25 cellular contexts compared by ENCODE assay signal in the genomic region with DNA sequence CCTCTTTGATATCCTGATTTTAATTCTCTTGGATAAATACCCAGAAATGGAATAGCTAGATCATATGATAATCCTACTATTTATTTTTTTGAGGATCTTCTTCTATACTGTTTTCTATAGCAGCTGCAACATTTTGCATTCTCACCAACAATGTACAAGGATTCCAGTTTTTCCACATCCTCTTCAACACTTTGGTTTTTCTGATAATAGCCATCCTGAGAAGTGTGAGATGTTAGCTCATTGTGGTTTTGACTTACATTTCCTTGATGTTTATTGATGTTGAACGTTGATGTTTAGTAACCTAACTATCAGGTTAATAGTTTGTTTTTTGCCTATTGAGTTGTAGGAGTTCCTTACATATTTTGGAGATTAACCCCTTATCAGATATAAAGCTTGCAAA.
DNase-seq lines count a peak whose midpoint lies in the region; ATAC-seq lines count a peak whose summit lies in the region.
"Had no signal": no experiment of that assay in that cellular context is flagged by ENCODE, and none has a peak within 500 bp of the region (broad histone marks: within the 10 kb centered on the region; RNA-seq: fewer than 3 reads in every experiment).

No MANE protein-coding gene starts in this region.

- H3K27ac Mint-ChIP-seq in activated CD4-positive, alpha-beta memory T cell treated with anti-CD3 and anti-CD28 coated beads, Interleukin-2, amount 10 ng/mL, durations not matched to agents 7 days and 5 days: peak overlapping the region; percentile 27
- no peak overlapping the region for H3K27ac Mint-ChIP-seq in activated CD4-positive, alpha-beta memory T cell treated with anti-CD3 and anti-CD28 coated beads for 36 hours
- H3K27ac Mint-ChIP-seq in activated naive CD8-positive, alpha-beta T cell treated with anti-CD3 and anti-CD28 coated beads, Interleukin-2, amount 10 ng/mL, durations not matched to agents 7 days and 5 days: no peak overlapping the region
- no peak overlapping the region for H3K27ac Mint-ChIP-seq in activated naive CD8-positive, alpha-beta T cell treated with anti-CD3 and anti-CD28 coated beads, Interleukin-2, amount 50 U/mL, for 24 hours
- no peak overlapping the region for H3K27ac Mint-ChIP-seq in central memory CD8-positive, alpha-beta T cell (ENCODE audit: low read depth)
- H3K27ac Mint-ChIP-seq in stimulated activated effector memory CD8-positive, alpha-beta T cell treated with anti-CD3 and anti-CD28 coated beads, Interleukin-12 subunit alpha, Interleukin-12 subunit beta, amount 100 ng/mL, for 72 hours: no peak overlapping the region

- H3K27me3 Mint-ChIP-seq in activated CD4-positive, alpha-beta memory T cell treated with anti-CD3 and anti-CD28 coated beads, Interleukin-2, amount 10 ng/mL, durations not matched to agents 7 days and 5 days: peaks cover 6% of the 10 kb centered on the region
- H3K27me3 Mint-ChIP-seq in activated CD4-positive, alpha-beta memory T cell treated with anti-CD3 and anti-CD28 coated beads for 36 hours: peaks cover 2% of the 10 kb centered on the region
- H3K27me3 Mint-ChIP-seq in activated naive CD8-positive, alpha-beta T cell treated with anti-CD3 and anti-CD28 coated beads, Interleukin-2, amount 10 ng/mL, durations not matched to agents 7 days and 5 days: peaks cover 16% of the 10 kb centered on the region
- peaks cover 5% of the 10 kb centered on the region for H3K27me3 Mint-ChIP-seq in activated naive CD8-positive, alpha-beta T cell treated with anti-CD3 and anti-CD28 coated beads, Interleukin-2, amount 50 U/mL, for 24 hours
- no peaks in the 10 kb centered on the region for H3K27me3 Mint-ChIP-seq in central memory CD8-positive, alpha-beta T cell

- peaks cover 28% of the 10 kb centered on the region for H3K4me1 Mint-ChIP-seq in activated CD4-positive, alpha-beta memory T cell treated with anti-CD3 and anti-CD28 coated beads, Interleukin-2, amount 10 ng/mL, durations not matched to agents 7 days and 5 days
- peaks cover 2% of the 10 kb centered on the region for H3K4me1 Mint-ChIP-seq in activated CD4-positive, alpha-beta memory T cell treated with anti-CD3 and anti-CD28 coated beads for 36 hours (ENCODE audit: low read depth)
- peaks cover 30% of the 10 kb centered on the region for H3K4me1 Mint-ChIP-seq in activated naive CD8-positive, alpha-beta T cell treated with anti-CD3 and anti-CD28 coated beads, Interleukin-2, amount 10 ng/mL, durations not matched to agents 7 days and 5 days
- H3K4me1 Mint-ChIP-seq in activated naive CD8-positive, alpha-beta T cell treated with anti-CD3 and anti-CD28 coated beads, Interleukin-2, amount 50 U/mL, for 24 hours: peaks cover 8% of the 10 kb centered on the region
- peaks cover 20% of the 10 kb centered on the region for H3K4me1 Mint-ChIP-seq in central memory CD8-positive, alpha-beta T cell
- peaks cover 27% of the 10 kb centered on the region for H3K4me1 Mint-ChIP-seq in stimulated activated effector memory CD8-positive, alpha-beta T cell treated with anti-CD3 and anti-CD28 coated beads, Interleukin-12 subunit alpha, Interleukin-12 subunit beta, amount 100 ng/mL, for 72 hours

- H3K9me3 Mint-ChIP-seq in activated CD4-positive, alpha-beta memory T cell treated with anti-CD3 and anti-CD28 coated beads, Interleukin-2, amount 10 ng/mL, durations not matched to agents 7 days and 5 days: peaks cover 13% of the 10 kb centered on the region
- peaks cover 6% of the 10 kb centered on the region for H3K9me3 Mint-ChIP-seq in activated CD4-positive, alpha-beta memory T cell treated with anti-CD3 and anti-CD28 coated beads for 36 hours
- peaks cover 23% of the 10 kb centered on the region for H3K9me3 Mint-ChIP-seq in activated naive CD8-positive, alpha-beta T cell treated with anti-CD3 and anti-CD28 coated beads, Interleukin-2, amount 10 ng/mL, durations not matched to agents 7 days and 5 days
- peaks cover 17% of the 10 kb centered on the region for H3K9me3 Mint-ChIP-seq in activated naive CD8-positive, alpha-beta T cell treated with anti-CD3 and anti-CD28 coated beads, Interleukin-2, amount 50 U/mL, for 24 hours
- H3K9me3 Mint-ChIP-seq in central memory CD8-positive, alpha-beta T cell: no peaks in the 10 kb centered on the region
- H3K9me3 Mint-ChIP-seq in stimulated activated effector memory CD8-positive, alpha-beta T cell treated with anti-CD3 and anti-CD28 coated beads, Interleukin-12 subunit alpha, Interleukin-12 subunit beta, amount 100 ng/mL, for 72 hours: peaks cover 7% of the 10 kb centered on the region

- POLR2A ChIA-PET in activated CD4-positive, alpha-beta memory T cell treated with anti-CD3 and anti-CD28 coated beads, Interleukin-2, amount 10 ng/mL, durations not matched to agents 7 days and 5 days (lab: Charles Lee): no interaction called here
- POLR2A ChIA-PET in activated CD4-positive, alpha-beta memory T cell treated with anti-CD3 and anti-CD28 coated beads for 36 hours (lab: Charles Lee): no interaction called here
- POLR2A ChIA-PET in activated naive CD8-positive, alpha-beta T cell treated with anti-CD3 and anti-CD28 coated beads, Interleukin-2, amount 10 ng/mL, durations not matched to agents 7 days and 5 days (lab: Charles Lee): no interaction called here

- no peak for DNase-seq in activated CD4-positive, alpha-beta memory T cell treated with anti-CD3 and anti-CD28 coated beads, Interleukin-2, amount 10 ng/mL, durations not matched to agents 7 days and 5 days
- no peak for DNase-seq in activated CD4-positive, alpha-beta memory T cell treated with anti-CD3 and anti-CD28 coated beads for 36 hours
- no peak for DNase-seq in activated naive CD8-positive, alpha-beta T cell treated with anti-CD3 and anti-CD28 coated beads, Interleukin-2, amount 10 ng/mL, durations not matched to agents 7 days and 5 days
- DNase-seq in activated naive CD8-positive, alpha-beta T cell treated with anti-CD3 and anti-CD28 coated beads, Interleukin-2, amount 50 U/mL, for 24 hours: no peak
- DNase-seq in central memory CD8-positive, alpha-beta T cell (ENCODE audit: low spot score in 2 of 2): no peak
- no peak for DNase-seq in stimulated activated effector memory CD8-positive, alpha-beta T cell treated with anti-CD3 and anti-CD28 coated beads, Interleukin-12 subunit alpha, Interleukin-12 subunit beta, amount 100 ng/mL, for 72 hours (ENCODE audit: low spot score in 2 of 2)
- no peak for DNase-seq in globus pallidus (ENCODE audit: low spot score)
- DNase-seq: C1 segment of cervical spinal cord; CD4-positive, alpha-beta memory T cell; COR-L47; DMS79; GF-D8; GOT3; HCEC 1CT; IMR-90; KG1; MG63; NCI-H1105 treated with DMSO at 0.1 percent for 48 hours; NCI-H146; NCI-H1930; NCI-H2107; NCI-H524; NCI-H748 treated with DMSO at 0.1 percent for 48 hours; SJCRH30 had no signal

- H3K36me3 Mint-ChIP-seq in activated CD4-positive, alpha-beta memory T cell treated with anti-CD3 and anti-CD28 coated beads, Interleukin-2, amount 10 ng/mL, durations not matched to agents 7 days and 5 days (ENCODE audit: low read depth): peaks cover 3% of the 10 kb centered on the region
- no peaks in the 10 kb centered on the region for H3K36me3 Mint-ChIP-seq in activated CD4-positive, alpha-beta memory T cell treated with anti-CD3 and anti-CD28 coated beads for 36 hours
- peaks cover 34% of the 10 kb centered on the region for H3K36me3 Mint-ChIP-seq in activated naive CD8-positive, alpha-beta T cell treated with anti-CD3 and anti-CD28 coated beads, Interleukin-2, amount 10 ng/mL, durations not matched to agents 7 days and 5 days
- H3K36me3 Mint-ChIP-seq in activated naive CD8-positive, alpha-beta T cell treated with anti-CD3 and anti-CD28 coated beads, Interleukin-2, amount 50 U/mL, for 24 hours (ENCODE audit: low read depth): peaks cover 2% of the 10 kb centered on the region
- peaks cover 2% of the 10 kb centered on the region for H3K36me3 Mint-ChIP-seq in central memory CD8-positive, alpha-beta T cell (ENCODE audit: insufficient read depth)
- no peaks in the 10 kb centered on the region for H3K36me3 Mint-ChIP-seq in stimulated activated effector memory CD8-positive, alpha-beta T cell treated with anti-CD3 and anti-CD28 coated beads, Interleukin-12 subunit alpha, Interleukin-12 subunit beta, amount 100 ng/mL, for 72 hours
- H3K36me3 Mint-ChIP-seq: CD4-positive, alpha-beta memory T cell had no signal

- intact Hi-C loops in activated CD4-positive, alpha-beta memory T cell treated with anti-CD3 and anti-CD28 coated beads for 36 hours (cut with micrococcal nuclease): no loop called here

- CTCF ChIA-PET in activated CD4-positive, alpha-beta memory T cell treated with anti-CD3 and anti-CD28 coated beads, Interleukin-2, amount 10 ng/mL, durations not matched to agents 7 days and 5 days (lab: Charles Lee): no interaction called here
- CTCF ChIA-PET in activated CD4-positive, alpha-beta memory T cell treated with anti-CD3 and anti-CD28 coated beads for 36 hours (lab: Charles Lee): no interaction called here

- H3K4me3 Mint-ChIP-seq in activated CD4-positive, alpha-beta memory T cell treated with anti-CD3 and anti-CD28 coated beads, Interleukin-2, amount 10 ng/mL, durations not matched to agents 7 days and 5 days: no peak overlapping the region
- no peak overlapping the region for H3K4me3 Mint-ChIP-seq in activated CD4-positive, alpha-beta memory T cell treated with anti-CD3 and anti-CD28 coated beads for 36 hours
- peak overlapping the region; percentile 8 for H3K4me3 Mint-ChIP-seq in activated naive CD8-positive, alpha-beta T cell treated with anti-CD3 and anti-CD28 coated beads, Interleukin-2, amount 10 ng/mL, durations not matched to agents 7 days and 5 days
- no peak overlapping the region for H3K4me3 Mint-ChIP-seq in activated naive CD8-positive, alpha-beta T cell treated with anti-CD3 and anti-CD28 coated beads, Interleukin-2, amount 50 U/mL, for 24 hours
- H3K4me3 Mint-ChIP-seq in central memory CD8-positive, alpha-beta T cell: no peak overlapping the region
- peak overlapping the region; percentile 18 for H3K4me3 Mint-ChIP-seq in stimulated activated effector memory CD8-positive, alpha-beta T cell treated with anti-CD3 and anti-CD28 coated beads, Interleukin-12 subunit alpha, Interleukin-12 subunit beta, amount 100 ng/mL, for 72 hours
- H3K4me3 Mint-ChIP-seq: CD4-positive, alpha-beta memory T cell had no signal

- ATAC-seq in activated naive CD8-positive, alpha-beta T cell treated with anti-CD3 and anti-CD28 coated beads, Interleukin-2, amount 10 ng/mL, durations not matched to agents 7 days and 5 days (ENCODE audit: low read depth): peak; percentile 65
- no peak for ATAC-seq in activated naive CD8-positive, alpha-beta T cell treated with anti-CD3 and anti-CD28 coated beads, Interleukin-2, amount 50 U/mL, for 24 hours
- ATAC-seq in central memory CD8-positive, alpha-beta T cell (replicated peaks; ENCODE audit: extremely low read depth, poor library complexity, severe bottlenecking): peak; percentile 40
- no peak for ATAC-seq in stimulated activated effector memory CD8-positive, alpha-beta T cell treated with anti-CD3 and anti-CD28 coated beads, Interleukin-12 subunit alpha, Interleukin-12 subunit beta, amount 100 ng/mL, for 72 hours
- ATAC-seq in GM21390 (IDR thresholded peaks at IDR 0.05; ENCODE audit: unreplicated experiment): no peak

Comparison
In these comparisons a context has a peak if more than half of its experiments do, and no peak if none do; other contexts are left out.
1. H3K4me3 Mint-ChIP-seq: peak in activated naive CD8-positive, alpha-beta T cell treated with anti-CD3 and anti-CD28 coated beads, Interleukin-2, amount 10 ng/mL, durations not matched to agents 7 days and 5 days (single experiment) and stimulated activated effector memory CD8-positive, alpha-beta T cell treated with anti-CD3 and anti-CD28 coated beads, Interleukin-12 subunit alpha, Interleukin-12 subunit beta, amount 100 ng/mL, for 72 hours (single experiment); none in activated CD4-positive, alpha-beta memory T cell treated with anti-CD3 and anti-CD28 coated beads, Interleukin-2, amount 10 ng/mL, durations not matched to agents 7 days and 5 days (single experiment), activated CD4-positive, alpha-beta memory T cell treated with anti-CD3 and anti-CD28 coated beads for 36 hours (single experiment), activated naive CD8-positive, alpha-beta T cell treated with anti-CD3 and anti-CD28 coated beads, Interleukin-2, amount 50 U/mL, for 24 hours (single experiment) and central memory CD8-positive, alpha-beta T cell (single experiment).
2. ATAC-seq: peak in activated naive CD8-positive, alpha-beta T cell treated with anti-CD3 and anti-CD28 coated beads, Interleukin-2, amount 10 ng/mL, durations not matched to agents 7 days and 5 days (single experiment) and central memory CD8-positive, alpha-beta T cell (single experiment); none in activated naive CD8-positive, alpha-beta T cell treated with anti-CD3 and anti-CD28 coated beads, Interleukin-2, amount 50 U/mL, for 24 hours (single experiment), stimulated activated effector memory CD8-positive, alpha-beta T cell treated with anti-CD3 and anti-CD28 coated beads, Interleukin-12 subunit alpha, Interleukin-12 subunit beta, amount 100 ng/mL, for 72 hours (single experiment) and GM21390 (single experiment).